In genomic region chr4:153143527-153144348, GRCh38 we compare ENCODE assay signal across 8 cellular contexts.
DNase-seq lines count a peak whose midpoint lies in the region; ATAC-seq and TF ChIP-seq lines count a peak whose summit lies in the region.

No MANE protein-coding gene starts in this region.

- H3K4me3 Mint-ChIP-seq in HFFc6: peak overlapping the region; percentile 34

- ATAC-seq in PC-3 (peak; percentile 23; the same call in 1 of the 2 replicates), HG02884 (IDR thresholded peaks at IDR 0.05; ENCODE audit: unreplicated experiment) (no peak)

- H2AFZ ChIP-seq in PC-3 (ENCODE audit: low read length): 0 out of 2 replicates have a peak overlapping the region, but pooled peaks have one; percentile 14

- no peak overlapping the region; the same call in 1 of the 2 replicates for H3K27ac Mint-ChIP-seq in HFFc6

- H3K4me2 ChIP-seq in PC-3 (ENCODE audit: low read length): peak overlapping the region; percentile 68

- no peaks in the 10 kb centered on the region for H3K9me3 ChIP-seq in PC-3 (ENCODE audit: low read length)

- H3K79me2 ChIP-seq in PC-3 (ENCODE audit: low read length): no peaks in the 10 kb centered on the region

- peaks cover 24% of the 10 kb centered on the region for H3K4me1 ChIP-seq in PC-3 (ENCODE audit: insufficient read depth, low read length)

- intact Hi-C loops in PC-3 (cut with micrococcal nuclease): loop anchor here (1.0 kb wide), 3 partner anchors 62 to 433 kb away; no protein-coding TSS in a partner anchor

- H3K27me3 Mint-ChIP-seq in HFFc6 (ENCODE audit: insufficient read depth): peaks cover 2% of the 10 kb centered on the region

- no TSS peak for BruUV-seq in PC-3 (replicated peaks; lab: Mats Ljungman, UMichigan)

- H3K4me1 Mint-ChIP-seq in HFFc6 (ENCODE audit: low read depth): peaks cover 51% of the 10 kb centered on the region

- CTCF ChIA-PET in PC-3 (lab: Charles Lee): interaction anchor here (0.6 to 1.2 kb wide), 2 partner anchors 16 to 80 kb away, joined by 3 to 5 read pairs; no protein-coding TSS in a partner anchor

- no peak overlapping the region for H3K9ac ChIP-seq in PC-3 (ENCODE audit: low read length)

- POLR2A ChIA-PET in PC-3 (lab: Charles Lee; ENCODE audit: unreplicated experiment): no interaction called here

- DNase-seq in AG09319 (ENCODE audit: extremely low read depth, low read depth) (peak; percentile 24), HFFc6 (no peak), PC-3 (peak; percentile 42), fibroblast of peridontal ligament (ENCODE audit: extremely low read depth) (peak; percentile 52), activated gamma-delta T cell (lab: John Stamatoyannopoulos, UW) (no peak), HT-29 (ENCODE audit: low spot score) (no peak)
- DNase-seq in stimulated activated CD4-positive, alpha-beta T cell treated with anti-CD3 and anti-CD28 coated beads, Interleukin-4, amount 100 ng/mL, for 4 hours: no peak

- H3K9me2 ChIP-seq in PC-3 (replicated peaks; ENCODE audit: low read length): no peaks in the 10 kb centered on the region

- no peak overlapping the region for H3K27ac ChIP-seq in PC-3 (ENCODE audit: low read length)

- TF ChIP-seq CTCF in AG09319 (IDR thresholded peaks at IDR 0.05; ENCODE audit: low read depth, low read length) (no peak), HFFc6 (IDR thresholded peaks at IDR 0.05) (no peak), PC-3 (conservative IDR thresholded peaks at IDR 0.05; ENCODE audit: low read depth, low read length) (no peak)

- H3F3A ChIP-seq in PC-3 (ENCODE audit: low read length, unreplicated experiment): no peaks in the 10 kb centered on the region

- H3K36me3 Mint-ChIP-seq in HFFc6 (ENCODE audit: low read depth): no peaks in the 10 kb centered on the region

- no peaks in the 10 kb centered on the region for H3K36me3 ChIP-seq in PC-3 (ENCODE audit: low read depth, low read length)

- H3K27me3 ChIP-seq in PC-3 (ENCODE audit: low read length): no peaks in the 10 kb centered on the region

- H4K20me1 ChIP-seq in PC-3 (ENCODE audit: low read length): no peaks in the 10 kb centered on the region

- no peaks in the 10 kb centered on the region for H3K9me3 Mint-ChIP-seq in HFFc6

- peak overlapping the region; percentile 1; the same call in 1 of the 2 replicates for H3K4me3 ChIP-seq in PC-3 (ENCODE audit: low read length)

Comparison
In these comparisons a context has a peak if more than half of its experiments do, and no peak if none do; other contexts are left out.
1. DNase-seq: peak in AG09319 (single experiment), PC-3 (single experiment) and fibroblast of peridontal ligament (single experiment); none in HFFc6 (single experiment), activated gamma-delta T cell (single experiment), stimulated activated CD4-positive, alpha-beta T cell treated with anti-CD3 and anti-CD28 coated beads, Interleukin-4, amount 100 ng/mL, for 4 hours (0 of 2) and HT-29 (single experiment).